ENCODE assay signal across 12 cellular contexts in genomic region chr22:19115628-19116027, GRCh38. TPM values are rescaled to one million over a fixed set of nuclear protein-coding genes. Genes with fewer than 3 reads are reported as not detected.
DNase-seq lines count a peak whose midpoint lies in the region; ATAC-seq, FAIRE-seq and TF ChIP-seq lines count a peak whose summit lies in the region.
"Had no signal": no experiment of that assay in that cellular context is flagged by ENCODE, and none has a peak within 500 bp of the region (broad histone marks: within the 10 kb centered on the region; RNA-seq: fewer than 3 reads in every experiment).

No MANE protein-coding gene starts in this region.

- peaks cover 45% of the 10 kb centered on the region for H3K4me1 Mint-ChIP-seq in glutamatergic neuron (ENCODE audit: low read depth, unreplicated experiment)

- POLR2A ChIA-PET in AG04450 (lab: Yijun Ruan, JAX) (no interaction called here), RWPE1 (lab: Yijun Ruan, JAX; ENCODE audit: low non-redundant PET) (interaction anchor here (0.5 kb wide), 1 partner anchor 33 kb away, joined by 3 read pairs; no protein-coding TSS in a partner anchor)

- no peak overlapping the region for H3K27ac ChIP-seq in AG04450 (ENCODE audit: low read depth, low read length)
- 0 out of 2 replicates have a peak overlapping the region, but pooled peaks have one; percentile 27 for H3K27ac ChIP-seq in RWPE1

- peak; percentile 85 for FAIRE-seq in G401.6 (lab: Jason Lieb, UNC)

- no peak for DNase-seq in AG04450 (ENCODE audit: low read depth, low spot score)
- no peak for DNase-seq in RWPE1 (ENCODE audit: low spot score)
- DNase-seq in glutamatergic neuron, result no peak
- no peak for DNase-seq in ACHN
- DNase-seq in left ventricle myocardium superior, result no peak
- no peak for DNase-seq in DMS53 treated with DMSO at 0.1 percent for 48 hours (lab: John Stamatoyannopoulos, UW; ENCODE audit: unreplicated experiment)
- DNase-seq: activated CD4-positive, alpha-beta T cell treated with anti-CD3 and anti-CD28 coated beads, Interleukin-2, amount 10 ng/mL, durations not matched to agents 7 days and 5 days; NCI-H1930 had no signal

- peaks cover 2% of the 10 kb centered on the region for H3K27me3 Mint-ChIP-seq in glutamatergic neuron (ENCODE audit: unreplicated experiment)
- H3K27me3 Mint-ChIP-seq: activated CD4-positive, alpha-beta T cell treated with anti-CD3 and anti-CD28 coated beads, Interleukin-2, amount 10 ng/mL, durations not matched to agents 7 days and 5 days; stimulated activated memory B cell treated with anti-CD40 and anti-IgM and Interleukin-4, amounts not matched to agents 10 μg/mL and 1 μg/mL and 100 μg/mL, for 72 hours had no signal

- peak overlapping the region; percentile 49 for H3K4me3 Mint-ChIP-seq in glutamatergic neuron (ENCODE audit: unreplicated experiment)
- H3K4me3 Mint-ChIP-seq: activated CD4-positive, alpha-beta T cell treated with anti-CD3 and anti-CD28 coated beads, Interleukin-2, amount 10 ng/mL, durations not matched to agents 7 days and 5 days; stimulated activated memory B cell treated with anti-CD40 and anti-IgM and Interleukin-4, amounts not matched to agents 10 μg/mL and 1 μg/mL and 100 μg/mL, for 72 hours had no signal

- no peaks in the 10 kb centered on the region for H3K9me3 ChIP-seq in AG04450 (ENCODE audit: control insufficient read depth, insufficient read depth, low read length)

- TF ChIP-seq CTCF in AG04450 (IDR thresholded peaks at IDR 0.05; ENCODE audit: low read depth, low read length), result peak; percentile 45
- no peak for TF ChIP-seq CTCF in RWPE1 (conservative IDR thresholded peaks at IDR 0.05; ENCODE audit: low read depth)
- TF ChIP-seq CTCF in glutamatergic neuron (IDR thresholded peaks at IDR 0.05; ENCODE audit: partially characterized antibody, unreplicated experiment), result no peak

- peaks cover 9% of the 10 kb centered on the region for H3K9me3 Mint-ChIP-seq in glutamatergic neuron (ENCODE audit: unreplicated experiment)
- H3K9me3 Mint-ChIP-seq: activated CD4-positive, alpha-beta T cell treated with anti-CD3 and anti-CD28 coated beads, Interleukin-2, amount 10 ng/mL, durations not matched to agents 7 days and 5 days; stimulated activated memory B cell treated with anti-CD40 and anti-IgM and Interleukin-4, amounts not matched to agents 10 μg/mL and 1 μg/mL and 100 μg/mL, for 72 hours had no signal

- H3K27me3 ChIP-seq in AG04450 (ENCODE audit: control insufficient read depth, insufficient read depth, low read length), result no peaks in the 10 kb centered on the region

- H3K4me3 ChIP-seq in AG04450 (ENCODE audit: low read depth, low read length), result no peak overlapping the region

- CTCF ChIA-PET in AG04450 (lab: Charles Lee), result no interaction called here
- CTCF ChIA-PET in RWPE1 (lab: Yijun Ruan, JAX), result no interaction called here

- intact Hi-C loops in left ventricle myocardium superior (cut with micrococcal nuclease), result no loop called here

- peak overlapping the region; percentile 43 for H3K27ac Mint-ChIP-seq in glutamatergic neuron (ENCODE audit: unreplicated experiment)
- H3K27ac Mint-ChIP-seq: activated CD4-positive, alpha-beta T cell treated with anti-CD3 and anti-CD28 coated beads, Interleukin-2, amount 10 ng/mL, durations not matched to agents 7 days and 5 days; stimulated activated memory B cell treated with anti-CD40 and anti-IgM and Interleukin-4, amounts not matched to agents 10 μg/mL and 1 μg/mL and 100 μg/mL, for 72 hours had no signal

- in situ Hi-C loops in ACHN (cut with HindIII; ENCODE audit: low pct_ligation_motif_present, low pct_unique_long_range_greater_than_20kb, low sequenced_read_pairs), result no loop called here

- no peaks in the 10 kb centered on the region for H3K36me3 Mint-ChIP-seq in glutamatergic neuron (ENCODE audit: unreplicated experiment)
- H3K36me3 Mint-ChIP-seq: stimulated activated memory B cell treated with anti-CD40 and anti-IgM and Interleukin-4, amounts not matched to agents 10 μg/mL and 1 μg/mL and 100 μg/mL, for 72 hours had no signal

- ATAC-seq in left ventricle myocardium superior (no peak), HG02973 (IDR thresholded peaks at IDR 0.05; ENCODE audit: unreplicated experiment) (no peak)
- ATAC-seq: stimulated activated memory B cell treated with anti-CD40 and anti-IgM and Interleukin-4, amounts not matched to agents 10 μg/mL and 1 μg/mL and 100 μg/mL, for 72 hours had no signal

RNA-seq across cellular contexts. Expression of gene DGCR2, which starts 6.6 kb away (rescaled TPM):
- 23.0 and 33.9 TPM in 2 replicates for polyA plus RNA-seq in AG04450 (2011; rRNA removed)
- polyA minus RNA-seq in AG04450 (2011; rRNA and poly(A)+ RNA removed), result 27.8 and 34.8 TPM in 2 replicates
- total RNA-seq in glutamatergic neuron (ENCODE audit: unreplicated experiment) (68.7 TPM), left ventricle myocardium superior (33.1 TPM)

RNA-seq across cellular contexts. Expression of gene TSSK2, which starts 15.5 kb away (rescaled TPM):
- not detected in 2 replicates for polyA plus RNA-seq in AG04450 (2011; rRNA removed)
- polyA minus RNA-seq in AG04450 (2011; rRNA and poly(A)+ RNA removed), result not detected in 2 replicates
- not detected for total RNA-seq in glutamatergic neuron (ENCODE audit: unreplicated experiment)
- not detected for total RNA-seq in left ventricle myocardium superior
- total RNA-seq: activated CD4-positive, alpha-beta T cell treated with anti-CD3 and anti-CD28 coated beads, Interleukin-2, amount 10 ng/mL, durations not matched to agents 7 days and 5 days; fibroblast of villous mesenchyme had no signal

RNA-seq across cellular contexts. Expression of gene ESS2, which starts 28.8 kb away (rescaled TPM):
- polyA plus RNA-seq in AG04450 (2011; rRNA removed), result 8.8 and 11.9 TPM in 2 replicates
- 5.3 and 8.0 TPM in 2 replicates for polyA minus RNA-seq in AG04450 (2011; rRNA and poly(A)+ RNA removed)
- total RNA-seq in glutamatergic neuron (ENCODE audit: unreplicated experiment) (20.4 TPM), left ventricle myocardium superior (9.3 TPM)

RNA-seq across cellular contexts. Expression of gene GSC2, which starts 34.5 kb away (rescaled TPM):
- polyA plus RNA-seq in AG04450 (2011; rRNA removed), result not detected in 2 replicates
- not detected in 2 replicates for polyA minus RNA-seq in AG04450 (2011; rRNA and poly(A)+ RNA removed)
- total RNA-seq in glutamatergic neuron (ENCODE audit: unreplicated experiment), result not detected
- not detected for total RNA-seq in left ventricle myocardium superior
- total RNA-seq: activated CD4-positive, alpha-beta T cell treated with anti-CD3 and anti-CD28 coated beads, Interleukin-2, amount 10 ng/mL, durations not matched to agents 7 days and 5 days; fibroblast of villous mesenchyme had no signal
